Comparison of ENCODE assay signal across 2 cellular contexts in the genomic region with DNA sequence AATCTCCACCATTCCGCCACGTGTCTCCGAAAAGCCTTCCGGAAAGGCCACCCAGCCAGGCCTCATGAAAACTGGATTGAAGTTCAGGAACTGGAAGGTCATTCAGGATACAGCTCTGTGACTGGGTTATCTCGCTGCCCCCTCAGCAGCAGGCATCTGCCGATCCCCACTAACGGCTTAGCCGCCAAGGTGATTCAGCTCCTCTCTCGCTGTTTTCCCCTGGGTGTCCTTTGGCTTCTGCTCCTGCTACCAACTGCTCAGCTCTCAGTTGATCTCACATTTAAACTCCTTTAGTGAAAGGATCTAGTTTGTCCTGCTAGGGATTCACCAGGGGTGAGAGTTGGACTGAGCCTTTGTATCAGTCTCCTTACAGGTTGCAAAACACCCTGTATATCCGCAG.
TF ChIP-seq lines count a peak whose summit lies in the region.

No MANE protein-coding gene starts in this region.

TF ChIP-seq in HEK293, 187 proteins besides CTCF, POLR2A, EP300 and RAD21:
- no peak for TF ChIP-seq ZFP41 (tag by site-specific recombination; IDR thresholded peaks at IDR 0.05; ENCODE audit: borderline replicate concordance)
- no peak for TF ChIP-seq ZNF350 (tag by site-specific recombination; IDR thresholded peaks at IDR 0.05)
- TF ChIP-seq OSR2 (tag by site-specific recombination; IDR thresholded peaks at IDR 0.05): peak; percentile 90
- peak; percentile 86; the same call in 1 of the 2 replicates for TF ChIP-seq MZF1 (tag by site-specific recombination; IDR thresholded peaks at IDR 0.05; ENCODE audit: borderline replicate concordance)
- TF ChIP-seq ZNF404 (tag by site-specific recombination; IDR thresholded peaks at IDR 0.05): no peak
- no peak for TF ChIP-seq ZBTB20 (tag by site-specific recombination; IDR thresholded peaks at IDR 0.05)

TF ChIP-seq in H1, 55 proteins besides CTCF, POLR2A, EP300 and RAD21 (continued from another document):
- TF ChIP-seq BACH1 (IDR thresholded peaks at IDR 0.05; ENCODE audit: low read length): no peak
